In genomic region chr12:3202734-3203446, GRCh38 we compare ENCODE assay signal across 8 cellular contexts.
DNase-seq lines count a peak whose midpoint lies in the region; FAIRE-seq and TF ChIP-seq lines count a peak whose summit lies in the region.
"Had no signal": no experiment of that assay in that cellular context is flagged by ENCODE, and none has a peak within 500 bp of the region (broad histone marks: within the 10 kb centered on the region; RNA-seq: fewer than 3 reads in every experiment).

No MANE protein-coding gene starts in this region.

- H3K27me3 Mint-ChIP-seq in neural crest cell (ENCODE audit: low read depth) = peaks cover 30% of the 10 kb centered on the region

- H3K4me3 ChIP-seq in endothelial cell of umbilical vein (replicated peaks in 1 of 3; ENCODE audit: insufficient read depth in 1 of 3, low read depth in 1 of 3, low read length in 3 of 3) (no peak overlapping the region), tibial artery (no peak overlapping the region)

- DNase-seq in GM03348 (ENCODE audit: low spot score) = peak; percentile 88
- peak; percentile 82 for DNase-seq in NCI-H1694 (lab: John Stamatoyannopoulos, UW)
- DNase-seq in activated CD4-positive, alpha-beta T cell treated with anti-CD3 and anti-CD28 coated beads, Interleukin-2, amount 50 U/mL, for 4 hours = peak; percentile 30 to 50
- peak; percentile 58 for DNase-seq in endothelial cell of umbilical vein (ENCODE audit: low read depth, low spot score)
- peak; percentile 75 for DNase-seq in neural crest cell (ENCODE audit: low read depth, low spot score)
- peak in 1 of 2 donors; percentile 53 for DNase-seq in tibial artery
- no peak for DNase-seq in central memory CD4-positive, alpha-beta T cell

- intact Hi-C loops in endothelial cell of umbilical vein (cut with micrococcal nuclease) (loop anchor here (1.0 to 5.0 kb wide), 4 partner anchors 51 to 130 kb away; no protein-coding TSS in a partner anchor), tibial artery (cut with DNase I; ENCODE audit: low total_unique reads) (loop anchor here (5.0 kb wide), 2 partner anchors 59 to 131 kb away; no protein-coding TSS in a partner anchor)

- H3K4me1 ChIP-seq in endothelial cell of umbilical vein (ENCODE audit: control insufficient read depth, extremely low read depth, insufficient read depth, low read length) = peaks cover 22% of the 10 kb centered on the region
- H3K4me1 ChIP-seq in tibial artery = peaks cover 0 to 72% (median 62%) of the 10 kb centered on the region in 4 donors

- H4K20me1 ChIP-seq in endothelial cell of umbilical vein (replicated peaks; ENCODE audit: control insufficient read depth, extremely low read depth, insufficient read depth, low read length) = no peaks in the 10 kb centered on the region

- no peak overlapping the region for H3K9ac ChIP-seq in endothelial cell of umbilical vein (replicated peaks; ENCODE audit: extremely low read depth, insufficient read depth, low read length)

- H3K4me1 Mint-ChIP-seq in neural crest cell = peaks cover 34% of the 10 kb centered on the region

- TF ChIP-seq POLR2A in endothelial cell of umbilical vein (IDR thresholded peaks at IDR 0.05; ENCODE audit: low read depth, low read length) = no peak

- dilution Hi-C loops in endothelial cell of umbilical vein (cut with MboI; ENCODE audit: extremely low pct_ligation_motif_present, low sequenced_read_pairs) = no loop called here

- H3K9me1 ChIP-seq in endothelial cell of umbilical vein (replicated peaks; ENCODE audit: control insufficient read depth, extremely low read depth, insufficient read depth, low read length) = no peaks in the 10 kb centered on the region

- TF ChIP-seq CTCF in endothelial cell of umbilical vein (IDR thresholded peaks at IDR 0.05; ENCODE audit: extremely low read depth in 1 of 2, insufficient read depth in 1 of 2, low read depth in 1 of 2, low read length in 2 of 2) (peak; percentile 93 to 98), neural crest cell (conservative IDR thresholded peaks at IDR 0.05) (peak; percentile 97), tibial artery (IDR thresholded peaks at IDR 0.05) (peak; percentile 88 to 89)

- H3K4me3 Mint-ChIP-seq in neural crest cell = peak overlapping the region; percentile 83
- H3K4me3 Mint-ChIP-seq: activated naive CD8-positive, alpha-beta T cell had no signal

- no TSS peak for BruUV-seq in endothelial cell of umbilical vein (replicated peaks; lab: Mats Ljungman, UMichigan)

- no peak overlapping the region for H3K27ac ChIP-seq in endothelial cell of umbilical vein (ENCODE audit: insufficient read depth, low read depth, low read length)
- H3K27ac ChIP-seq in tibial artery = no peak overlapping the region

- no peaks in the 10 kb centered on the region for H3K79me2 ChIP-seq in endothelial cell of umbilical vein (ENCODE audit: control insufficient read depth, insufficient read depth, low read length)

- H3K36me3 Mint-ChIP-seq in neural crest cell (ENCODE audit: low read depth) = no peaks in the 10 kb centered on the region
- H3K36me3 Mint-ChIP-seq: activated naive CD8-positive, alpha-beta T cell had no signal

- H3K27ac Mint-ChIP-seq in neural crest cell (ENCODE audit: unreplicated experiment) = no peak overlapping the region
- H3K27ac Mint-ChIP-seq: activated naive CD8-positive, alpha-beta T cell had no signal

- CTCF ChIA-PET in endothelial cell of umbilical vein (lab: Charles Lee) = interaction anchor here (0.7 to 4.1 kb wide), 14 partner anchors 9 to 129 kb away, joined by 3 to 25 read pairs (median 6); no protein-coding TSS in a partner anchor

- H3K9me3 Mint-ChIP-seq in neural crest cell = no peaks in the 10 kb centered on the region

- FAIRE-seq in endothelial cell of umbilical vein (lab: Jason Lieb, UNC) = peak; percentile 75

- H3K36me3 ChIP-seq in endothelial cell of umbilical vein (ENCODE audit: control insufficient read depth in 2 of 2, extremely low read depth in 1 of 2, insufficient read depth in 2 of 2, low read length in 2 of 2) (no peaks in the 10 kb centered on the region), tibial artery (no peaks in the 10 kb centered on the region)

- no peak overlapping the region for H2AFZ ChIP-seq in endothelial cell of umbilical vein (ENCODE audit: low read depth, low read length)

- POLR2A ChIA-PET in endothelial cell of umbilical vein (lab: Charles Lee) = no interaction called here

- H3K9me3 ChIP-seq in endothelial cell of umbilical vein (replicated peaks; ENCODE audit: control insufficient read depth, insufficient read depth, low read length) (no peaks in the 10 kb centered on the region), tibial artery (no peaks in the 10 kb centered on the region)

- peaks cover 2 to 11% of the 10 kb centered on the region in 2 experiments for H3K27me3 ChIP-seq in endothelial cell of umbilical vein (ENCODE audit: control insufficient read depth in 2 of 2, insufficient read depth in 2 of 2, low read length in 2 of 2)
- no peaks in the 10 kb centered on the region for H3K27me3 ChIP-seq in tibial artery

- no peak overlapping the region for H3K4me2 ChIP-seq in endothelial cell of umbilical vein (ENCODE audit: insufficient read depth, low read length)

TF ChIP-seq in endothelial cell of umbilical vein, 7 proteins besides CTCF, POLR2A, EP300 and RAD21:
- TF ChIP-seq POLR2AphosphoS5 (IDR thresholded peaks at IDR 0.05; ENCODE audit: insufficient read depth, low read depth, low read length) (no peak), MYC (IDR thresholded peaks at IDR 0.05; ENCODE audit: low read depth, low read length) (no peak), EZH2 (IDR thresholded peaks at IDR 0.05; ENCODE audit: borderline replicate concordance, low read depth, low read length, severe bottlenecking) (no peak), GATA2 (IDR thresholded peaks at IDR 0.05; ENCODE audit: insufficient read depth, insufficient read length, low read depth, low read length) (no peak), JUN (IDR thresholded peaks at IDR 0.05; ENCODE audit: borderline replicate concordance, insufficient read depth, insufficient read length, low read depth) (no peak), MAX (IDR thresholded peaks at IDR 0.05; ENCODE audit: insufficient read depth, insufficient read length) (no peak), FOS (IDR thresholded peaks at IDR 0.05; ENCODE audit: borderline replicate concordance, insufficient read depth, low read length) (no peak)
